8 cellular contexts compared by ENCODE assay signal in genomic region chr1:234771642-234772344, GRCh38.
DNase-seq lines count a peak whose midpoint lies in the region; ATAC-seq and TF ChIP-seq lines count a peak whose summit lies in the region.

No MANE protein-coding gene starts in this region.

- H3K4me2 ChIP-seq in PC-3 (ENCODE audit: low read length): peak overlapping the region; percentile 67

- H3K27me3 ChIP-seq in PC-3 (ENCODE audit: low read length) (peaks cover 4% of the 10 kb centered on the region; the same call in 1 of the 2 replicates), subcutaneous abdominal adipose tissue (ENCODE audit: control insufficient read depth in 5 of 5, insufficient read depth in 4 of 5, low read length in 5 of 5) (peaks cover 0 to 8% (median 5%) of the 10 kb centered on the region in 5 donors)

- POLR2A ChIA-PET in PC-3 (lab: Charles Lee; ENCODE audit: unreplicated experiment): interaction anchor here (0.6 to 0.7 kb wide), 4 partner anchors 30 to 735 kb away, joined by 3 to 5 read pairs (median 4); no protein-coding TSS in a partner anchor

- BruUV-seq in PC-3 (replicated peaks; lab: Mats Ljungman, UMichigan): TSS peak; percentile 55

- peak overlapping the region; percentile 68 for H3K9ac ChIP-seq in PC-3 (ENCODE audit: low read length)
- H3K9ac ChIP-seq in subcutaneous abdominal adipose tissue (ENCODE audit: low read length in 5 of 5): no peak overlapping the region

- H3K9me3 Mint-ChIP-seq in activated naive CD4-positive, alpha-beta T cell treated with anti-CD3 and anti-CD28 coated beads, Interleukin-2, amount 10 ng/mL, durations not matched to agents 7 days and 5 days: peaks cover 7% of the 10 kb centered on the region

- peak overlapping the region; percentile 31 for H3K4me3 ChIP-seq in PC-3 (ENCODE audit: low read length)
- no peak overlapping the region for H3K4me3 ChIP-seq in subcutaneous abdominal adipose tissue (ENCODE audit: low read depth in 1 of 5, low read length in 5 of 5)

- H3K4me1 ChIP-seq in PC-3 (ENCODE audit: insufficient read depth, low read length) (peaks cover 15% of the 10 kb centered on the region), subcutaneous abdominal adipose tissue (ENCODE audit: control insufficient read depth in 5 of 5, insufficient read depth in 5 of 5, low read length in 5 of 5) (peaks cover 0 to 13% (median 11%) of the 10 kb centered on the region in 5 donors)

- no peaks in the 10 kb centered on the region for H3F3A ChIP-seq in PC-3 (ENCODE audit: low read length, unreplicated experiment)

- no peaks in the 10 kb centered on the region for H3K9me2 ChIP-seq in PC-3 (replicated peaks; ENCODE audit: low read length)

- H3K9me3 ChIP-seq in PC-3 (ENCODE audit: low read length) (no peaks in the 10 kb centered on the region), subcutaneous abdominal adipose tissue (ENCODE audit: control insufficient read depth in 5 of 5, low read length in 5 of 5) (peaks cover 0 to 6% (median 3%) of the 10 kb centered on the region in 5 donors)

- H2AFZ ChIP-seq in PC-3 (ENCODE audit: low read length): peak overlapping the region; percentile 60

- peaks cover 68% of the 10 kb centered on the region for H3K4me1 Mint-ChIP-seq in activated naive CD4-positive, alpha-beta T cell treated with anti-CD3 and anti-CD28 coated beads, Interleukin-2, amount 10 ng/mL, durations not matched to agents 7 days and 5 days

- no peaks in the 10 kb centered on the region for H3K27me3 Mint-ChIP-seq in activated naive CD4-positive, alpha-beta T cell treated with anti-CD3 and anti-CD28 coated beads, Interleukin-2, amount 10 ng/mL, durations not matched to agents 7 days and 5 days

- CTCF ChIA-PET in activated naive CD4-positive, alpha-beta T cell treated with anti-CD3 and anti-CD28 coated beads, Interleukin-2, amount 10 ng/mL, durations not matched to agents 7 days and 5 days (lab: Charles Lee): interaction anchor here (0.8 to 1.4 kb wide), 5 partner anchors 47 to 558 kb away, joined by 3 to 5 read pairs (median 3); no protein-coding TSS in a partner anchor
- CTCF ChIA-PET in PC-3 (lab: Charles Lee): no interaction called here

- DNase-seq in activated naive CD4-positive, alpha-beta T cell treated with anti-CD3 and anti-CD28 coated beads, Interleukin-2, amount 10 ng/mL, durations not matched to agents 7 days and 5 days: no peak
- no peak for DNase-seq in activated naive CD4-positive, alpha-beta T cell (lab: John Stamatoyannopoulos, UW)
- DNase-seq in PC-3: peak; percentile 12
- DNase-seq in epithelial cell of prostate (ENCODE audit: low read depth, low spot score): no peak
- DNase-seq in dermis blood vessel endothelial cell: no peak
- DNase-seq in NCI-H774 (lab: John Stamatoyannopoulos, UW): no peak

- H3K36me3 Mint-ChIP-seq in activated naive CD4-positive, alpha-beta T cell treated with anti-CD3 and anti-CD28 coated beads, Interleukin-2, amount 10 ng/mL, durations not matched to agents 7 days and 5 days: peaks cover 7% of the 10 kb centered on the region

- H3K79me2 ChIP-seq in PC-3 (ENCODE audit: low read length): no peaks in the 10 kb centered on the region

- no peak for TF ChIP-seq CTCF in PC-3 (conservative IDR thresholded peaks at IDR 0.05; ENCODE audit: low read depth, low read length)

- peak overlapping the region; percentile 35 for H3K4me3 Mint-ChIP-seq in activated naive CD4-positive, alpha-beta T cell treated with anti-CD3 and anti-CD28 coated beads, Interleukin-2, amount 10 ng/mL, durations not matched to agents 7 days and 5 days

- ATAC-seq in PC-3 (peak; percentile 6; the same call in 1 of the 2 replicates), GM21381 (IDR thresholded peaks at IDR 0.05; ENCODE audit: unreplicated experiment) (no peak)

- H4K20me1 ChIP-seq in PC-3 (ENCODE audit: low read length): no peaks in the 10 kb centered on the region

- H3K27ac ChIP-seq in PC-3 (ENCODE audit: low read length): peak overlapping the region; percentile 93
- peak overlapping the region; percentile 45 for H3K27ac ChIP-seq in epithelial cell of prostate
- peak overlapping the region; percentile 20 for H3K27ac ChIP-seq in subcutaneous abdominal adipose tissue (ENCODE audit: low read depth, low read length)

- H3K36me3 ChIP-seq in PC-3 (ENCODE audit: low read depth, low read length) (no peaks in the 10 kb centered on the region), subcutaneous abdominal adipose tissue (ENCODE audit: control insufficient read depth in 5 of 5, insufficient read depth in 5 of 5, low read length in 5 of 5) (no peaks in the 10 kb centered on the region)

- intact Hi-C loops in PC-3 (cut with micrococcal nuclease): no loop called here

- peak overlapping the region; percentile 96 for H3K27ac Mint-ChIP-seq in activated naive CD4-positive, alpha-beta T cell treated with anti-CD3 and anti-CD28 coated beads, Interleukin-2, amount 10 ng/mL, durations not matched to agents 7 days and 5 days

Comparison
In these comparisons a context has a peak if more than half of its experiments do, and no peak if none do; other contexts are left out.
1. H3K27ac ChIP-seq: peak in every context shown above with its lines; median percentile 93 in PC-3; 45 in epithelial cell of prostate; 20 in subcutaneous abdominal adipose tissue.